In genomic region chr19:4577020-4577782, GRCh38 we compare ENCODE assay signal across 15 cellular contexts. TPM values are rescaled to one million over a fixed set of nuclear protein-coding genes. Genes with fewer than 3 reads are reported as not detected.
DNase-seq lines count a peak whose midpoint lies in the region; ATAC-seq and TF ChIP-seq lines count a peak whose summit lies in the region.
"Had no signal": no experiment of that assay in that cellular context is flagged by ENCODE, and none has a peak within 500 bp of the region (broad histone marks: within the 10 kb centered on the region; RNA-seq: fewer than 3 reads in every experiment).

No MANE protein-coding gene starts in this region.

- no peaks in the 10 kb centered on the region for H4K20me1 ChIP-seq in GM23248 (ENCODE audit: insufficient read depth)

- H3K79me2 ChIP-seq in GM23248 (ENCODE audit: insufficient read depth), result no peaks in the 10 kb centered on the region

- no peaks in the 10 kb centered on the region for H3K36me3 ChIP-seq in GM23248 (ENCODE audit: low read depth)
- H3K36me3 ChIP-seq in NT2/D1 (ENCODE audit: insufficient read depth, insufficient read length, low read length), result no peaks in the 10 kb centered on the region
- H3K36me3 ChIP-seq: suprapubic skin had no signal

- TF ChIP-seq CTCF in epithelial cell of esophagus (IDR thresholded peaks at IDR 0.05; ENCODE audit: insufficient read depth, low read depth, low read length, missing control alignments), result no peak

- H3K27ac ChIP-seq in GM23248, result no peak overlapping the region
- H3K27ac ChIP-seq: psoas muscle, suprapubic skin had no signal

- no peaks in the 10 kb centered on the region for H3K9me2 ChIP-seq in GM23248 (ENCODE audit: insufficient read depth)

- DNase-seq in 8988T, result peak; percentile 73
- peak; percentile 39 for DNase-seq in GM23248
- DNase-seq in NT2/D1 (ENCODE audit: low read depth, low spot score), result no peak
- DNase-seq in epithelial cell of esophagus (ENCODE audit: low read depth), result peak; percentile 26
- no peak for DNase-seq in SK-N-DZ (ENCODE audit: low spot score)
- DNase-seq: activated CD8-positive, alpha-beta memory T cell treated with anti-CD3 and anti-CD28 coated beads, Interleukin-2, amount 10 ng/mL, durations not matched to agents 7 days and 5 days; activated naive CD4-positive, alpha-beta T cell treated with anti-CD3 and anti-CD28 coated beads, Interleukin-2, amount 10 ng/mL, durations not matched to agents 7 days and 5 days; NCI-H1417 treated with DMSO at 0.1 percent for 48 hours; NCI-H526; psoas muscle; SHP77 treated with DMSO at 0.1 percent for 48 hours had no signal

- no peak overlapping the region for H2AFZ ChIP-seq in GM23248

- H3K9me3 ChIP-seq in GM23248 (ENCODE audit: low read depth) (no peaks in the 10 kb centered on the region), NT2/D1 (ENCODE audit: insufficient read depth, low read length) (no peaks in the 10 kb centered on the region)
- H3K9me3 ChIP-seq: psoas muscle, suprapubic skin had no signal

- 75 to 78% methylated on average over 4 to 5 of the region's 5 CpGs for WGBS in GM23248 (ENCODE audit: low coverage in 1 of 2, low lambda C conversion rate in 2 of 2, missing lambda C conversion rate in 2 of 2), 2 experiments

- H3K4me1 ChIP-seq in GM23248 (ENCODE audit: insufficient read depth), result peaks cover 12% of the 10 kb centered on the region
- H3K4me1 ChIP-seq in NT2/D1 (ENCODE audit: insufficient read depth, insufficient read length), result peaks cover 24% of the 10 kb centered on the region
- H3K4me1 ChIP-seq: psoas muscle had no signal

- H3K4me2 ChIP-seq in GM23248 (ENCODE audit: unreplicated experiment), result no peak overlapping the region

- ATAC-seq in HG03442 (IDR thresholded peaks at IDR 0.05; ENCODE audit: unreplicated experiment) (no peak), GM21367 (IDR thresholded peaks at IDR 0.05; ENCODE audit: unreplicated experiment) (no peak), HG03439 (IDR thresholded peaks at IDR 0.05; ENCODE audit: unreplicated experiment) (no peak)
- ATAC-seq: activated CD8-positive, alpha-beta memory T cell treated with anti-CD3 and anti-CD28 coated beads, Interleukin-2, amount 10 ng/mL, durations not matched to agents 7 days and 5 days; psoas muscle had no signal

- no peak overlapping the region for H3K9ac ChIP-seq in GM23248
- peak overlapping the region; percentile 12 for H3K9ac ChIP-seq in NT2/D1 (ENCODE audit: insufficient read length, low read depth)

- peaks cover 6% of the 10 kb centered on the region; the same call in 1 of the 2 replicates for H3F3A ChIP-seq in GM23248 (ENCODE audit: insufficient read depth)

- H3K27me3 ChIP-seq in GM23248 (replicated peaks; ENCODE audit: insufficient read depth) (peaks cover 25% of the 10 kb centered on the region), NT2/D1 (ENCODE audit: insufficient read depth, insufficient read length) (peaks cover 8% of the 10 kb centered on the region)

- in situ Hi-C loops in GM23248 (cut with MboI), result no loop called here

- H3K4me3 ChIP-seq in GM23248 (no peak overlapping the region), NT2/D1 (ENCODE audit: insufficient read length, low read depth) (no peak overlapping the region), epithelial cell of esophagus (ENCODE audit: low read length) (no peak overlapping the region)
- H3K4me3 ChIP-seq: psoas muscle, suprapubic skin had no signal

RNA-seq across cellular contexts. Expression of gene SEMA6B, which starts 17.7 kb away (rescaled TPM):
- not detected in 2 replicates for total RNA-seq in GM23248 (2014; rRNA removed; shearing (Covaris generic))
- 0.19 TPM in 1 of 2 replicates, not detected in the other for polyA plus RNA-seq in GM23248 (2016; fragmentation: Nextera tagmentation; extraction: Ambion mirVana)
- 2.1 and 2.6 TPM in 2 replicates for polyA plus RNA-seq in SK-N-DZ (2014; cell fraction: cytosol; rRNA removed)
- polyA plus RNA-seq in SK-N-DZ (2014; cell fraction: nucleus; rRNA removed), result 2.5 and 2.6 TPM in 2 replicates
- total RNA-seq: activated CD8-positive, alpha-beta memory T cell treated with anti-CD3 and anti-CD28 coated beads, Interleukin-2, amount 10 ng/mL, durations not matched to agents 7 days and 5 days had no signal

RNA-seq across cellular contexts. Expression of gene LRG1, which starts 37.4 kb away (rescaled TPM):
- not detected in 2 replicates for total RNA-seq in GM23248 (2014; rRNA removed; shearing (Covaris generic))
- polyA plus RNA-seq in GM23248 (2016; fragmentation: Nextera tagmentation; extraction: Ambion mirVana), result not detected in 2 replicates
- not detected in 2 replicates for polyA plus RNA-seq in SK-N-DZ (2014; cell fraction: cytosol; rRNA removed)
- not detected in 2 replicates for polyA plus RNA-seq in SK-N-DZ (2014; cell fraction: nucleus; rRNA removed)

RNA-seq across cellular contexts. Expression of gene PLIN5, which starts 42.2 kb away (rescaled TPM):
- total RNA-seq in GM23248 (2014; rRNA removed; shearing (Covaris generic)), result not detected in 2 replicates
- not detected in 2 replicates for polyA plus RNA-seq in GM23248 (2016; fragmentation: Nextera tagmentation; extraction: Ambion mirVana)
- polyA plus RNA-seq in SK-N-DZ (2014; cell fraction: cytosol; rRNA removed), result 0.60 and 0.77 TPM in 2 replicates
- 2.4 and 3.9 TPM in 2 replicates for polyA plus RNA-seq in SK-N-DZ (2014; cell fraction: nucleus; rRNA removed)
- total RNA-seq: activated CD8-positive, alpha-beta memory T cell treated with anti-CD3 and anti-CD28 coated beads, Interleukin-2, amount 10 ng/mL, durations not matched to agents 7 days and 5 days had no signal

RNA-seq across cellular contexts. Expression of gene PLIN4, which starts 58.9 kb away (rescaled TPM):
- not detected in 2 replicates for total RNA-seq in GM23248 (2014; rRNA removed; shearing (Covaris generic))
- 0.08 TPM in 1 of 2 replicates, not detected in the other for polyA plus RNA-seq in GM23248 (2016; fragmentation: Nextera tagmentation; extraction: Ambion mirVana)
- 0.01 and 0.07 TPM in 2 replicates for polyA plus RNA-seq in SK-N-DZ (2014; cell fraction: cytosol; rRNA removed)
- 0.08 and 0.15 TPM in 2 replicates for polyA plus RNA-seq in SK-N-DZ (2014; cell fraction: nucleus; rRNA removed)
- total RNA-seq: activated CD8-positive, alpha-beta memory T cell treated with anti-CD3 and anti-CD28 coated beads, Interleukin-2, amount 10 ng/mL, durations not matched to agents 7 days and 5 days had no signal

Comparison
In these comparisons a context has a peak if more than half of its experiments do, and no peak if none do; other contexts are left out.
1. DNase-seq: peak in 8988T (single experiment), GM23248 (single experiment) and epithelial cell of esophagus (single experiment); none in NT2/D1 (single experiment) and SK-N-DZ (single experiment).